In the genomic region with DNA sequence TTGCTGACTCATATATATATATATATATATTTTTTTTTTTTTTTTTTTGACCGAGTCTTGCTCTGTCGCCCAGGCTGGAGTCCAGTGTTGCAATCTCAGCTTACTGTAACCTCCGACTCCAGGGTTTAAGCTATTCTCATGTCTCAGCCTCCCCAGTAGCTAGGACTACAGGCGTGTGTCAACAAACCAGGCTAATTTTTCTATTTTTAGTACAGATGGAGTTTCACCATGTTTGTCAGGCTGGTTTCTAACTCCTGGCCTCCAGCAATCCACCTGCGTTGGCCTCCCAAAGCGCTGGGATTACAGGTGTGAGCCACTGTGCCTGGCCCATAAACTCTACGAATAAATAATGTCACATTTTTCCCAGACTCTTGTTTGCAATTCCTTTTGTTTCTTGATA, we compare ENCODE assay signal across 1 cellular context.
A peak's percentile ranks its signal among the peaks of the same experiment; 100 is the strongest.
TF ChIP-seq lines count a peak whose summit lies in the region.

No MANE protein-coding gene starts in this region.

TF ChIP-seq in HepG2, 621 proteins besides CTCF, POLR2A, EP300 and RAD21 (continues in another document):
- TF ChIP-seq, protein P1, sequence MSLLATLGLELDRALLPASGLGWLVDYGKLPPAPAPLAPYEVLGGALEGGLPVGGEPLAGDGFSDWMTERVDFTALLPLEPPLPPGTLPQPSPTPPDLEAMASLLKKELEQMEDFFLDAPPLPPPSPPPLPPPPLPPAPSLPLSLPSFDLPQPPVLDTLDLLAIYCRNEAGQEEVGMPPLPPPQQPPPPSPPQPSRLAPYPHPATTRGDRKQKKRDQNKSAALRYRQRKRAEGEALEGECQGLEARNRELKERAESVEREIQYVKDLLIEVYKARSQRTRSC (CRISPR knock-in tag; IDR thresholded peaks at IDR 0.05; ENCODE audit: low read depth) = no peak
- TF ChIP-seq JUN (CRISPR knock-in tag; IDR thresholded peaks at IDR 0.05) (no peak), ARHGAP35 (CRISPR knock-in tag; IDR thresholded peaks at IDR 0.05; ENCODE audit: borderline replicate concordance) (no peak), TBX3 (IDR thresholded peaks at IDR 0.05; ENCODE audit: borderline replicate concordance) (no peak), ZNF747 (CRISPR knock-in tag; IDR thresholded peaks at IDR 0.05; ENCODE audit: borderline replicate concordance) (no peak), HOXA7 (CRISPR knock-in tag; IDR thresholded peaks at IDR 0.05) (no peak), CHCHD3 (CRISPR knock-in tag; IDR thresholded peaks at IDR 0.05) (no peak), SMARCC2 (IDR thresholded peaks at IDR 0.05) (no peak), GATAD2A (CRISPR knock-in tag; IDR thresholded peaks at IDR 0.05) (peak; percentile 85), PHF20 (CRISPR knock-in tag; IDR thresholded peaks at IDR 0.05) (no peak), NRL (CRISPR knock-in tag; IDR thresholded peaks at IDR 0.05; ENCODE audit: borderline replicate concordance) (no peak), ZNF12 (CRISPR knock-in tag; IDR thresholded peaks at IDR 0.05) (0 out of 2 replicates have a peak, but pooled peaks have one; percentile 66), ZNF136 (CRISPR knock-in tag; IDR thresholded peaks at IDR 0.05; ENCODE audit: low read depth) (no peak), MATR3 (CRISPR knock-in tag; IDR thresholded peaks at IDR 0.05) (no peak), ZNF510 (CRISPR knock-in tag; IDR thresholded peaks at IDR 0.05; ENCODE audit: low read depth) (no peak), ZMAT3 (CRISPR knock-in tag; conservative IDR thresholded peaks at IDR 0.05) (0 out of 2 replicates have a peak, but pooled peaks have one; percentile 41), TAF15 (IDR thresholded peaks at IDR 0.05; ENCODE audit: low read depth, low read length, poor library complexity, severe bottlenecking) (no peak), ZSCAN21 (CRISPR knock-in tag; IDR thresholded peaks at IDR 0.05; ENCODE audit: borderline replicate concordance) (no peak), YEATS4 (CRISPR knock-in tag; IDR thresholded peaks at IDR 0.05; ENCODE audit: borderline replicate concordance) (peak; percentile 45; the same call in 1 of the 2 replicates), POLR2G (IDR thresholded peaks at IDR 0.05; ENCODE audit: low read depth, low read length) (no peak), RERE (CRISPR knock-in tag; IDR thresholded peaks at IDR 0.05; ENCODE audit: low read depth) (no peak), FOXO1 (CRISPR knock-in tag; IDR thresholded peaks at IDR 0.05) (peak; percentile 38; the same call in 1 of the 2 replicates), MXD4 (CRISPR knock-in tag; IDR thresholded peaks at IDR 0.05) (no peak), ZNF607 (CRISPR knock-in tag; IDR thresholded peaks at IDR 0.05; ENCODE audit: borderline replicate concordance) (no peak), U2AF2 (IDR thresholded peaks at IDR 0.05; ENCODE audit: low read depth, low read length) (no peak), ZNF3 (CRISPR knock-in tag; IDR thresholded peaks at IDR 0.05) (peak; percentile 50; the same call in 1 of the 2 replicates), ZNF75D (CRISPR knock-in tag; IDR thresholded peaks at IDR 0.05; ENCODE audit: borderline replicate concordance) (no peak), ZNF501 (CRISPR knock-in tag; IDR thresholded peaks at IDR 0.05) (no peak), RFXAP (CRISPR knock-in tag; IDR thresholded peaks at IDR 0.05; ENCODE audit: borderline replicate concordance) (no peak), NFYB (CRISPR knock-in tag; IDR thresholded peaks at IDR 0.05) (no peak), AGO2 (optimal IDR thresholded peaks at IDR 0.05; ENCODE audit: low read depth, low read length) (no peak), NFRKB (IDR thresholded peaks at IDR 0.05) (no peak), ZNF609 (CRISPR knock-in tag; IDR thresholded peaks at IDR 0.05; ENCODE audit: borderline replicate concordance) (peak; percentile 36; the same call in 1 of the 2 replicates), ZNF292 (CRISPR knock-in tag; IDR thresholded peaks at IDR 0.05; ENCODE audit: borderline replicate concordance, low read depth) (0 out of 2 replicates have a peak, but pooled peaks have one; percentile 42), ZNF24 (IDR thresholded peaks at IDR 0.05) (no peak), SKI (IDR thresholded peaks at IDR 0.05; ENCODE audit: partially characterized antibody) (no peak), ZNF883 (CRISPR knock-in tag; IDR thresholded peaks at IDR 0.05; ENCODE audit: not compliant biosample characterization) (no peak), ZC3H13 (CRISPR knock-in tag; IDR thresholded peaks at IDR 0.05) (no peak)
- TF ChIP-seq, protein P2, sequence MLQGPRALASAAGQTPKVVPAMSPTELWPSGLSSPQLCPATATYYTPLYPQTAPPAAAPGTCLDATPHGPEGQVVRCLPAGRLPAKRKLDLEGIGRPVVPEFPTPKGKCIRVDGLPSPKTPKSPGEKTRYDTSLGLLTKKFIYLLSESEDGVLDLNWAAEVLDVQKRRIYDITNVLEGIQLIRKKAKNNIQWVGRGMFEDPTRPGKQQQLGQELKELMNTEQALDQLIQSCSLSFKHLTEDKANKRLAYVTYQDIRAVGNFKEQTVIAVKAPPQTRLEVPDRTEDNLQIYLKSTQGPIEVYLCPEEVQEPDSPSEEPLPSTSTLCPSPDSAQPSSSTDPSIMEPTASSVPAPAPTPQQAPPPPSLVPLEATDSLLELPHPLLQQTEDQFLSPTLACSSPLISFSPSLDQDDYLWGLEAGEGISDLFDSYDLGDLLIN (CRISPR knock-in tag; IDR thresholded peaks at IDR 0.05; ENCODE audit: borderline replicate concordance) = no peak
- TF ChIP-seq, protein P3, sequence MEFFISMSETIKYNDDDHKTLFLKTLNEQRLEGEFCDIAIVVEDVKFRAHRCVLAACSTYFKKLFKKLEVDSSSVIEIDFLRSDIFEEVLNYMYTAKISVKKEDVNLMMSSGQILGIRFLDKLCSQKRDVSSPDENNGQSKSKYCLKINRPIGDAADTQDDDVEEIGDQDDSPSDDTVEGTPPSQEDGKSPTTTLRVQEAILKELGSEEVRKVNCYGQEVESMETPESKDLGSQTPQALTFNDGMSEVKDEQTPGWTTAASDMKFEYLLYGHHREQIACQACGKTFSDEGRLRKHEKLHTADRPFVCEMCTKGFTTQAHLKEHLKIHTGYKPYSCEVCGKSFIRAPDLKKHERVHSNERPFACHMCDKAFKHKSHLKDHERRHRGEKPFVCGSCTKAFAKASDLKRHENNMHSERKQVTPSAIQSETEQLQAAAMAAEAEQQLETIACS (CRISPR knock-in tag; IDR thresholded peaks at IDR 0.05) = no peak
- TF ChIP-seq, protein P4, sequence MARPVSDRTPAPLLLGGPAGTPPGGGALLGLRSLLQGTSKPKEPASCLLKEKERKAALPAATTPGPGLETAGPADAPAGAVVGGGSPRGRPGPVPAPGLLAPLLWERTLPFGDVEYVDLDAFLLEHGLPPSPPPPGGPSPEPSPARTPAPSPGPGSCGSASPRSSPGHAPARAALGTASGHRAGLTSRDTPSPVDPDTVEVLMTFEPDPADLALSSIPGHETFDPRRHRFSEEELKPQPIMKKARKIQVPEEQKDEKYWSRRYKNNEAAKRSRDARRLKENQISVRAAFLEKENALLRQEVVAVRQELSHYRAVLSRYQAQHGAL (CRISPR knock-in tag; IDR thresholded peaks at IDR 0.05; ENCODE audit: not compliant biosample characterization) = no peak
- TF ChIP-seq, protein P5, sequence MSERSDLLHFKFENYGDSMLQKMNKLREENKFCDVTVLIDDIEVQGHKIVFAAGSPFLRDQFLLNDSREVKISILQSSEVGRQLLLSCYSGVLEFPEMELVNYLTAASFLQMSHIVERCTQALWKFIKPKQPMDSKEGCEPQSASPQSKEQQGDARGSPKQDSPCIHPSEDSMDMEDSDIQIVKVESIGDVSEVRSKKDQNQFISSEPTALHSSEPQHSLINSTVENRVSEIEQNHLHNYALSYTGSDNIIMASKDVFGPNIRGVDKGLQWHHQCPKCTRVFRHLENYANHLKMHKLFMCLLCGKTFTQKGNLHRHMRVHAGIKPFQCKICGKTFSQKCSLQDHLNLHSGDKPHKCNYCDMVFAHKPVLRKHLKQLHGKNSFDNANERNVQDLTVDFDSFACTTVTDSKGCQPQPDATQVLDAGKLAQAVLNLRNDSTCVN (CRISPR knock-in tag; IDR thresholded peaks at IDR 0.05; ENCODE audit: borderline replicate concordance) = no peak
- TF ChIP-seq, protein P6, sequence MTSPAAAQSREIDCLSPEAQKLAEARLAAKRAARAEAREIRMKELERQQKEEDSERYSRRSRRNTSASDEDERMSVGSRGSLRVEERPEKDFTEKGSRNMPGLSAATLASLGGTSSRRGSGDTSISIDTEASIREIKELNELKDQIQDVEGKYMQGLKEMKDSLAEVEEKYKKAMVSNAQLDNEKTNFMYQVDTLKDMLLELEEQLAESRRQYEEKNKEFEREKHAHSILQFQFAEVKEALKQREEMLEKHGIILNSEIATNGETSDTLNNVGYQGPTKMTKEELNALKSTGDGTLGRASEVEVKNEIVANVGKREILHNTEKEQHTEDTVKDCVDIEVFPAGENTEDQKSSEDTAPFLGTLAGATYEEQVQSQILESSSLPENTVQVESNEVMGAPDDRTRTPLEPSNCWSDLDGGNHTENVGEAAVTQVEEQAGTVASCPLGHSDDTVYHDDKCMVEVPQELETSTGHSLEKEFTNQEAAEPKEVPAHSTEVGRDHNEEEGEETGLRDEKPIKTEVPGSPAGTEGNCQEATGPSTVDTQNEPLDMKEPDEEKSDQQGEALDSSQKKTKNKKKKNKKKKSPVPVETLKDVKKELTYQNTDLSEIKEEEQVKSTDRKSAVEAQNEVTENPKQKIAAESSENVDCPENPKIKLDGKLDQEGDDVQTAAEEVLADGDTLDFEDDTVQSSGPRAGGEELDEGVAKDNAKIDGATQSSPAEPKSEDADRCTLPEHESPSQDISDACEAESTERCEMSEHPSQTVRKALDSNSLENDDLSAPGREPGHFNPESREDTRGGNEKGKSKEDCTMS (CRISPR knock-in tag; conservative IDR thresholded peaks at IDR 0.05) = no peak
